ENCODE assay signal across 9 cellular contexts in genomic region chr9:128098936-128099931, GRCh38. TPM values are rescaled to one million over a fixed set of nuclear protein-coding genes. Genes with fewer than 3 reads are reported as not detected.
A peak's percentile ranks its signal among the peaks of the same experiment; 100 is the strongest.
DNase-seq lines count a peak whose midpoint lies in the region; ATAC-seq, FAIRE-seq and TF ChIP-seq lines count a peak whose summit lies in the region.
"Had no signal": no experiment of that assay in that cellular context is flagged by ENCODE, and none has a peak within 500 bp of the region (broad histone marks: within the 10 kb centered on the region; RNA-seq: fewer than 3 reads in every experiment).

No MANE protein-coding gene starts in this region.

- dilution Hi-C loops in endothelial cell of umbilical vein (cut with MboI; ENCODE audit: extremely low pct_ligation_motif_present, low sequenced_read_pairs), result no loop called here

- no peaks in the 10 kb centered on the region for H4K20me1 ChIP-seq in endothelial cell of umbilical vein (replicated peaks; ENCODE audit: control insufficient read depth, extremely low read depth, insufficient read depth, low read length)

- FAIRE-seq in endothelial cell of umbilical vein (lab: Jason Lieb, UNC), result peak; percentile 53

- no peak for ATAC-seq in natural killer cell

- H3K9me3 Mint-ChIP-seq in natural killer cell, result no peaks in the 10 kb centered on the region
- H3K9me3 Mint-ChIP-seq: naive B cell had no signal

- H3K4me3 ChIP-seq in NT2/D1 (ENCODE audit: insufficient read length, low read depth) (peak overlapping the region; percentile 73), endothelial cell of umbilical vein (replicated peaks in 1 of 3; ENCODE audit: insufficient read depth in 1 of 3, low read depth in 1 of 3, low read length in 3 of 3) (peak overlapping the region in 2 of 3 experiments; percentile 48 to 51)

- no peak for TF ChIP-seq POLR2A in endothelial cell of umbilical vein (IDR thresholded peaks at IDR 0.05; ENCODE audit: low read depth, low read length)

- H3K27ac Mint-ChIP-seq in natural killer cell, result peak overlapping the region; percentile 43 to 65

- H3K27me3 ChIP-seq in NT2/D1 (ENCODE audit: insufficient read depth, insufficient read length), result no peaks in the 10 kb centered on the region
- no peaks in the 10 kb centered on the region for H3K27me3 ChIP-seq in endothelial cell of umbilical vein (ENCODE audit: control insufficient read depth in 2 of 2, insufficient read depth in 2 of 2, low read length in 2 of 2)

- BruUV-seq in endothelial cell of umbilical vein (replicated peaks; lab: Mats Ljungman, UMichigan), result TSS peak; percentile 21

- DNase-seq in ACHN (peak; percentile 36), NT2/D1 (ENCODE audit: low read depth, low spot score) (no peak), endothelial cell of umbilical vein (ENCODE audit: low read depth, low spot score) (no peak), natural killer cell (no peak), C1 segment of cervical spinal cord (lab: John Stamatoyannopoulos, UW) (no peak), iPS-NIHi11 (ENCODE audit: low spot score) (no peak), NOMO-1 (lab: John Stamatoyannopoulos, UW; ENCODE audit: unreplicated experiment in 2 of 2) (no peak), NOMO-1 treated with DMSO at 0.1 percent for 48 hours (lab: John Stamatoyannopoulos, UW; ENCODE audit: unreplicated experiment) (no peak)
- DNase-seq: naive B cell had no signal

- peaks cover 41% of the 10 kb centered on the region for H3K79me2 ChIP-seq in endothelial cell of umbilical vein (ENCODE audit: control insufficient read depth, insufficient read depth, low read length)

- H3K9me3 ChIP-seq in NT2/D1 (ENCODE audit: insufficient read depth, low read length) (no peaks in the 10 kb centered on the region), endothelial cell of umbilical vein (replicated peaks; ENCODE audit: control insufficient read depth, insufficient read depth, low read length) (no peaks in the 10 kb centered on the region)

- CTCF ChIA-PET in endothelial cell of umbilical vein (lab: Charles Lee), result interaction anchor here (0.9 to 4.9 kb wide), 10 partner anchors 11 to 157 kb away, joined by 3 to 56 read pairs (median 4); no protein-coding TSS in a partner anchor

- H3K36me3 Mint-ChIP-seq in natural killer cell, result no peaks in the 10 kb centered on the region

- in situ Hi-C loops in ACHN (cut with HindIII; ENCODE audit: low pct_ligation_motif_present, low pct_unique_long_range_greater_than_20kb, low sequenced_read_pairs), result no loop called here

- H2AFZ ChIP-seq in endothelial cell of umbilical vein (ENCODE audit: low read depth, low read length), result no peak overlapping the region

- POLR2A ChIA-PET in endothelial cell of umbilical vein (lab: Charles Lee), result interaction anchor here (0.9 to 1.1 kb wide), 3 partner anchors 8 to 32 kb away, joined by 3 to 4 read pairs (median 3); partner anchors contain the start of genes NAIF1 and SLC25A25

- peaks cover 61% of the 10 kb centered on the region for H3K36me3 ChIP-seq in NT2/D1 (ENCODE audit: insufficient read depth, insufficient read length, low read length)
- peaks cover 11 to 24% of the 10 kb centered on the region in 2 experiments for H3K36me3 ChIP-seq in endothelial cell of umbilical vein (ENCODE audit: control insufficient read depth in 2 of 2, extremely low read depth in 1 of 2, insufficient read depth in 2 of 2, low read length in 2 of 2)

- H3K4me3 Mint-ChIP-seq in natural killer cell, result no peak overlapping the region

- peak overlapping the region; percentile 59 for H3K4me2 ChIP-seq in endothelial cell of umbilical vein (ENCODE audit: insufficient read depth, low read length)

- H3K9me1 ChIP-seq in endothelial cell of umbilical vein (replicated peaks; ENCODE audit: control insufficient read depth, extremely low read depth, insufficient read depth, low read length), result no peaks in the 10 kb centered on the region

- peak overlapping the region; percentile 90 for H3K27ac ChIP-seq in endothelial cell of umbilical vein (ENCODE audit: insufficient read depth, low read depth, low read length)

- H3K4me1 ChIP-seq in NT2/D1 (ENCODE audit: insufficient read depth, insufficient read length), result peaks cover 28% of the 10 kb centered on the region
- H3K4me1 ChIP-seq in endothelial cell of umbilical vein (ENCODE audit: control insufficient read depth, extremely low read depth, insufficient read depth, low read length), result peaks cover 37% of the 10 kb centered on the region

- H3K9ac ChIP-seq in NT2/D1 (ENCODE audit: insufficient read length, low read depth) (peak overlapping the region; percentile 87), endothelial cell of umbilical vein (replicated peaks; ENCODE audit: extremely low read depth, insufficient read depth, low read length) (peak overlapping the region; percentile 89)

- intact Hi-C loops in endothelial cell of umbilical vein (cut with micrococcal nuclease), result loop anchor here (1.0 kb wide), 3 partner anchors 18 to 32 kb away; partner anchors contain the start of gene NAIF1
- intact Hi-C loops in natural killer cell (cut with micrococcal nuclease), result no loop called here

- no peak for TF ChIP-seq CTCF in endothelial cell of umbilical vein (IDR thresholded peaks at IDR 0.05; ENCODE audit: extremely low read depth in 1 of 2, insufficient read depth in 1 of 2, low read depth in 1 of 2, low read length in 2 of 2)
- TF ChIP-seq CTCF in natural killer cell (IDR thresholded peaks at IDR 0.05), result no peak

- H3K4me1 Mint-ChIP-seq in natural killer cell, result peaks cover 27 to 48% of the 10 kb centered on the region in 2 donors

- H3K27me3 Mint-ChIP-seq in natural killer cell (ENCODE audit: low read depth in 2 of 2), result no peaks in the 10 kb centered on the region
- H3K27me3 Mint-ChIP-seq: naive B cell had no signal

TF ChIP-seq in endothelial cell of umbilical vein, 7 proteins besides CTCF, POLR2A, EP300 and RAD21:
- TF ChIP-seq FOS (IDR thresholded peaks at IDR 0.05; ENCODE audit: borderline replicate concordance, insufficient read depth, low read length), result no peak
- no peak for TF ChIP-seq POLR2AphosphoS5 (IDR thresholded peaks at IDR 0.05; ENCODE audit: insufficient read depth, low read depth, low read length)
- no peak for TF ChIP-seq GATA2 (IDR thresholded peaks at IDR 0.05; ENCODE audit: insufficient read depth, insufficient read length, low read depth, low read length)
- TF ChIP-seq EZH2 (IDR thresholded peaks at IDR 0.05; ENCODE audit: borderline replicate concordance, low read depth, low read length, severe bottlenecking), result no peak
- TF ChIP-seq MAX (IDR thresholded peaks at IDR 0.05; ENCODE audit: insufficient read depth, insufficient read length), result no peak
- no peak for TF ChIP-seq MYC (IDR thresholded peaks at IDR 0.05; ENCODE audit: low read depth, low read length)
- TF ChIP-seq JUN (IDR thresholded peaks at IDR 0.05; ENCODE audit: borderline replicate concordance, insufficient read depth, insufficient read length, low read depth), result no peak

RNA-seq across cellular contexts. Expression of gene PTGES2, which starts 28.3 kb away (rescaled TPM):
- total RNA-seq in endothelial cell of umbilical vein, result 64.2 and 69.6 TPM in 2 replicates
- polyA plus RNA-seq in endothelial cell of umbilical vein, result 69.8 and 69.9 TPM in 2 replicates
- 65.0 and 76.3 TPM in 2 replicates for polyA plus RNA-seq in endothelial cell of umbilical vein (2011; cell fraction: cytosol; rRNA removed)
- 105 and 113 TPM in 2 replicates for polyA plus RNA-seq in endothelial cell of umbilical vein (2011; cell fraction: nucleus; rRNA removed)
- polyA plus RNA-seq in endothelial cell of umbilical vein (2012), result 52.9 and 57.9 TPM in 2 replicates
- polyA minus RNA-seq in endothelial cell of umbilical vein, result 45.6 and 48.0 TPM in 2 replicates
- polyA minus RNA-seq in endothelial cell of umbilical vein (2011; cell fraction: cytosol; rRNA and poly(A)+ RNA removed), result 85.7 TPM
- polyA minus RNA-seq in endothelial cell of umbilical vein (2011; cell fraction: nucleus; rRNA and poly(A)+ RNA removed), result 23.8 and 31.5 TPM in 2 replicates
- total RNA-seq in natural killer cell, result 10 to 100 TPM; 43.4 to 57.0 (median 53.3) TPM

RNA-seq across cellular contexts. Expression of gene SLC25A25, which starts 31.2 kb away (rescaled TPM):
- total RNA-seq in endothelial cell of umbilical vein, result 20.1 and 20.2 TPM in 2 replicates
- polyA plus RNA-seq in endothelial cell of umbilical vein, result 14.2 and 18.1 TPM in 2 replicates
- polyA plus RNA-seq in endothelial cell of umbilical vein (2011; cell fraction: cytosol; rRNA removed), result 17.3 and 21.7 TPM in 2 replicates
- 54.4 and 63.0 TPM in 2 replicates for polyA plus RNA-seq in endothelial cell of umbilical vein (2011; cell fraction: nucleus; rRNA removed)
- 11.9 and 22.6 TPM in 2 replicates for polyA plus RNA-seq in endothelial cell of umbilical vein (2012)
- polyA minus RNA-seq in endothelial cell of umbilical vein, result 16.6 and 17.6 TPM in 2 replicates
- 20.1 TPM for polyA minus RNA-seq in endothelial cell of umbilical vein (2011; cell fraction: cytosol; rRNA and poly(A)+ RNA removed)
- 24.4 and 32.2 TPM in 2 replicates for polyA minus RNA-seq in endothelial cell of umbilical vein (2011; cell fraction: nucleus; rRNA and poly(A)+ RNA removed)
- total RNA-seq in natural killer cell, result 10 to 100 TPM; 16.8 to 19.1 (median 18.9) TPM

RNA-seq across cellular contexts. Expression of gene NAIF1, which starts 32.1 kb away (rescaled TPM):
- total RNA-seq in endothelial cell of umbilical vein (8.2 and 9.7 TPM in 2 replicates), natural killer cell (10 to 100 TPM; 11.9 to 12.6 (median 12.1) TPM)
- polyA plus RNA-seq in endothelial cell of umbilical vein, result 9.7 and 10.1 TPM in 2 replicates
- polyA plus RNA-seq in endothelial cell of umbilical vein (2011; cell fraction: cytosol; rRNA removed), result 9.4 and 9.5 TPM in 2 replicates
- 4.4 and 4.6 TPM in 2 replicates for polyA plus RNA-seq in endothelial cell of umbilical vein (2011; cell fraction: nucleus; rRNA removed)
- polyA plus RNA-seq in endothelial cell of umbilical vein (2012), result 6.4 and 9.3 TPM in 2 replicates
- polyA minus RNA-seq in endothelial cell of umbilical vein, result 7.5 and 9.8 TPM in 2 replicates
- 19.3 TPM for polyA minus RNA-seq in endothelial cell of umbilical vein (2011; cell fraction: cytosol; rRNA and poly(A)+ RNA removed)
- polyA minus RNA-seq in endothelial cell of umbilical vein (2011; cell fraction: nucleus; rRNA and poly(A)+ RNA removed), result 2.0 and 3.7 TPM in 2 replicates

RNA-seq across cellular contexts. Expression of gene LCN2, which starts 50.0 kb away (rescaled TPM):
- total RNA-seq in endothelial cell of umbilical vein (not detected in 2 replicates), natural killer cell (under 1 TPM in 2 of 3 donors, not detected in 1; 0.82 to 0.99 TPM)
- not detected in 2 replicates for polyA plus RNA-seq in endothelial cell of umbilical vein
- polyA plus RNA-seq in endothelial cell of umbilical vein (2011; cell fraction: cytosol; rRNA removed), result not detected in 2 replicates
- not detected in 2 replicates for polyA plus RNA-seq in endothelial cell of umbilical vein (2011; cell fraction: nucleus; rRNA removed)
- not detected in 2 replicates for polyA plus RNA-seq in endothelial cell of umbilical vein (2012)
- polyA minus RNA-seq in endothelial cell of umbilical vein, result not detected in 2 replicates
- polyA minus RNA-seq in endothelial cell of umbilical vein (2011; cell fraction: cytosol; rRNA and poly(A)+ RNA removed), result 1.2 TPM
- not detected in 2 replicates for polyA minus RNA-seq in endothelial cell of umbilical vein (2011; cell fraction: nucleus; rRNA and poly(A)+ RNA removed)
